Comparison of ENCODE assay signal across 20 cellular contexts in genomic region chr20:37504404-37505096, GRCh38. TPM values are rescaled to one million over a fixed set of nuclear protein-coding genes. Genes with fewer than 3 reads are reported as not detected.
DNase-seq lines count a peak whose midpoint lies in the region; ATAC-seq and TF ChIP-seq lines count a peak whose summit lies in the region.
"Had no signal": no experiment of that assay in that cellular context is flagged by ENCODE, and none has a peak within 500 bp of the region (broad histone marks: within the 10 kb centered on the region; RNA-seq: fewer than 3 reads in every experiment).

No MANE protein-coding gene starts in this region.

- peaks cover 8% of the 10 kb centered on the region; the same call in 1 of the 2 replicates for H4K20me1 ChIP-seq in GM23338 (replicated peaks; ENCODE audit: insufficient read depth)

- H3K27ac ChIP-seq in GM23338 (ENCODE audit: low read depth): peak overlapping the region; percentile 55; the same call in 1 of the 2 replicates
- peak overlapping the region; percentile 13 for H3K27ac ChIP-seq in RWPE2 (ENCODE audit: poor library complexity, severe bottlenecking)
- H3K27ac ChIP-seq in substantia nigra (ENCODE audit: low read depth, low read length, poor library complexity, severe bottlenecking): no peak overlapping the region
- H3K27ac ChIP-seq: coronary artery, hepatocyte had no signal

- H3K36me3 Mint-ChIP-seq in GM23338 (ENCODE audit: low read depth): no peaks in the 10 kb centered on the region
- H3K36me3 Mint-ChIP-seq in osteocyte (ENCODE audit: unreplicated experiment): peaks cover 2% of the 10 kb centered on the region
- H3K36me3 Mint-ChIP-seq in T-helper 2 cell treated with Interferon-gamma antibody and Interleukin-4, amounts not matched to agents 5 μg/mL and 100 μg/mL, for 36 hours (ENCODE audit: low read depth): no peaks in the 10 kb centered on the region

- H3F3A ChIP-seq in GM23338 (replicated peaks; ENCODE audit: low read depth): no peaks in the 10 kb centered on the region

- H3K27me3 ChIP-seq in GM23338 (ENCODE audit: insufficient read depth) (no peaks in the 10 kb centered on the region), RWPE2 (ENCODE audit: insufficient read depth, poor library complexity, severe bottlenecking) (no peaks in the 10 kb centered on the region)
- H3K27me3 ChIP-seq: hepatocyte had no signal

- H3K4me3 Mint-ChIP-seq in GM23338: no peak overlapping the region
- no peak overlapping the region for H3K4me3 Mint-ChIP-seq in osteocyte (ENCODE audit: unreplicated experiment)
- H3K4me3 Mint-ChIP-seq in T-helper 2 cell treated with Interferon-gamma antibody and Interleukin-4, amounts not matched to agents 5 μg/mL and 100 μg/mL, for 36 hours: no peak overlapping the region
- H3K4me3 Mint-ChIP-seq: activated CD4-positive, alpha-beta T cell treated with anti-CD3 and anti-CD28 coated beads, Interleukin-2, amount 10 ng/mL, durations not matched to agents 24 days and 14 days; IgD-negative memory B cell; nephron had no signal

- H2AFZ ChIP-seq in GM23338: no peak overlapping the region
- H2AFZ ChIP-seq: hepatocyte had no signal

- peak overlapping the region; percentile 69 for H3K4me2 ChIP-seq in GM23338
- H3K4me2 ChIP-seq: hepatocyte had no signal

- H3K27ac Mint-ChIP-seq in GM23338 (no peak overlapping the region), osteocyte (ENCODE audit: unreplicated experiment) (no peak overlapping the region)
- no peak overlapping the region for H3K27ac Mint-ChIP-seq in T-helper 2 cell treated with Interferon-gamma antibody and Interleukin-4, amounts not matched to agents 5 μg/mL and 100 μg/mL, for 36 hours
- H3K27ac Mint-ChIP-seq: activated CD4-positive, alpha-beta T cell treated with anti-CD3 and anti-CD28 coated beads, Interleukin-2, amount 10 ng/mL, durations not matched to agents 24 days and 14 days; IgD-negative memory B cell had no signal

- H3K36me3 ChIP-seq in GM23338 (ENCODE audit: insufficient read depth) (no peaks in the 10 kb centered on the region), RWPE2 (ENCODE audit: low read depth) (peaks cover 69% of the 10 kb centered on the region)

- DNase-seq in DMS53 treated with DMSO at 0.1 percent for 48 hours (lab: John Stamatoyannopoulos, UW; ENCODE audit: unreplicated experiment) (peak; percentile 23), GM23338 (ENCODE audit: low spot score) (peak; percentile 86), RWPE2 (ENCODE audit: low spot score) (peak; percentile 71), kidney tubule cell (ENCODE audit: low spot score) (peak; percentile 30), osteocyte (ENCODE audit: extremely low spot score, unreplicated experiment) (no peak), substantia nigra (lab: John Stamatoyannopoulos, UW) (no peak)
- DNase-seq in T-helper 2 cell treated with Interferon-gamma antibody and Interleukin-4, amounts not matched to agents 5 μg/mL and 100 μg/mL, for 36 hours (ENCODE audit: low spot score): no peak
- DNase-seq: activated CD4-positive, alpha-beta T cell treated with anti-CD3 and anti-CD28 coated beads, Interleukin-2, amount 10 ng/mL, durations not matched to agents 24 days and 14 days; activated CD8-positive, alpha-beta memory T cell treated with anti-CD3 and anti-CD28 coated beads, Interleukin-2, amount 50 U/mL, for 4 hours; activated gamma-delta T cell; GF-D8; NCI-H2029; NCI-H526 treated with DMSO at 0.1 percent for 48 hours had no signal

- no peaks in the 10 kb centered on the region for H3K9me3 Mint-ChIP-seq in GM23338
- H3K9me3 Mint-ChIP-seq in osteocyte (ENCODE audit: unreplicated experiment): no peaks in the 10 kb centered on the region
- H3K9me3 Mint-ChIP-seq in T-helper 2 cell treated with Interferon-gamma antibody and Interleukin-4, amounts not matched to agents 5 μg/mL and 100 μg/mL, for 36 hours: no peaks in the 10 kb centered on the region
- H3K9me3 Mint-ChIP-seq: activated CD4-positive, alpha-beta T cell treated with anti-CD3 and anti-CD28 coated beads, Interleukin-2, amount 10 ng/mL, durations not matched to agents 24 days and 14 days; IgD-negative memory B cell; nephron had no signal

- peaks cover 21% of the 10 kb centered on the region for H3K9me2 ChIP-seq in GM23338 (ENCODE audit: insufficient read depth)

- H3K4me1 Mint-ChIP-seq in GM23338 (no peaks in the 10 kb centered on the region; the same call in 2 of the 3 replicates), osteocyte (ENCODE audit: unreplicated experiment) (no peaks in the 10 kb centered on the region)
- H3K4me1 Mint-ChIP-seq in T-helper 2 cell treated with Interferon-gamma antibody and Interleukin-4, amounts not matched to agents 5 μg/mL and 100 μg/mL, for 36 hours (ENCODE audit: low read depth): no peaks in the 10 kb centered on the region
- H3K4me1 Mint-ChIP-seq: activated CD4-positive, alpha-beta T cell treated with anti-CD3 and anti-CD28 coated beads, Interleukin-2, amount 10 ng/mL, durations not matched to agents 24 days and 14 days had no signal

- TF ChIP-seq CTCF in GM23338 (conservative IDR thresholded peaks at IDR 0.05; ENCODE audit: low read depth in 2 of 2) (no peak), RWPE2 (IDR thresholded peaks at IDR 0.05; ENCODE audit: poor library complexity, severe bottlenecking) (no peak), osteocyte (IDR thresholded peaks at IDR 0.05) (no peak)

- H3K27me3 Mint-ChIP-seq in GM23338 (ENCODE audit: insufficient read depth, low read depth, poor library complexity) (no peaks in the 10 kb centered on the region), osteocyte (ENCODE audit: unreplicated experiment) (no peaks in the 10 kb centered on the region)
- H3K27me3 Mint-ChIP-seq in T-helper 2 cell treated with Interferon-gamma antibody and Interleukin-4, amounts not matched to agents 5 μg/mL and 100 μg/mL, for 36 hours (ENCODE audit: low read depth): no peaks in the 10 kb centered on the region
- H3K27me3 Mint-ChIP-seq: activated CD4-positive, alpha-beta T cell treated with anti-CD3 and anti-CD28 coated beads, Interleukin-2, amount 10 ng/mL, durations not matched to agents 24 days and 14 days; IgD-negative memory B cell had no signal

- H3K4me3 ChIP-seq in GM23338 (no peak overlapping the region), RWPE2 (ENCODE audit: severe bottlenecking) (no peak overlapping the region)
- H3K4me3 ChIP-seq: coronary artery, hepatocyte had no signal

- peaks cover 17% of the 10 kb centered on the region for H3K4me1 ChIP-seq in GM23338 (ENCODE audit: insufficient read depth)
- H3K4me1 ChIP-seq in RWPE2 (ENCODE audit: insufficient read depth, poor library complexity, severe bottlenecking): peaks cover 7% of the 10 kb centered on the region

- no peaks in the 10 kb centered on the region for H3K9me3 ChIP-seq in RWPE2 (ENCODE audit: severe bottlenecking)

- H3K79me2 ChIP-seq in GM23338 (replicated peaks; ENCODE audit: insufficient read depth): no peaks in the 10 kb centered on the region

- ATAC-seq in GM23338: peak; percentile 9; the same call in 2 of the 3 replicates
- ATAC-seq in RWPE2 (ENCODE audit: low read depth): peak; percentile 20
- no peak for ATAC-seq in HG02571 (IDR thresholded peaks at IDR 0.05; ENCODE audit: unreplicated experiment)
- ATAC-seq: Panc1 had no signal

TF ChIP-seq in GM23338, 12 proteins besides CTCF, POLR2A, EP300 and RAD21:
- no peak for TF ChIP-seq REST (IDR thresholded peaks at IDR 0.05; ENCODE audit: unreplicated experiment)

RNA-seq across cellular contexts. Expression of gene NNAT, which starts 16.5 kb away (rescaled TPM):
- total RNA-seq in GM23338 (2014; rRNA removed; shearing (Covaris generic)): 1.6 and 4.3 TPM in 2 replicates
- polyA plus RNA-seq in GM23338 (2016; fragmentation: Nextera tagmentation; extraction: Ambion mirVana): 2.8 and 4.9 TPM in 2 replicates
- 14.7 and 14.9 TPM in 2 replicates for total RNA-seq in osteocyte
- total RNA-seq: hepatocyte, pulmonary artery endothelial cell had no signal
- polyA plus RNA-seq: IgD-negative memory B cell had no signal

RNA-seq across cellular contexts. Expression of gene BLCAP, which starts 23.1 kb away (rescaled TPM):
- 63.5 and 64.8 TPM in 2 replicates for total RNA-seq in GM23338 (2014; rRNA removed; shearing (Covaris generic))
- polyA plus RNA-seq in GM23338 (2016; fragmentation: Nextera tagmentation; extraction: Ambion mirVana): 58.9 and 62.2 TPM in 2 replicates
- 71.9 and 74.5 TPM in 2 replicates for total RNA-seq in osteocyte

Comparison
In these comparisons a context has a peak if more than half of its experiments do, and no peak if none do; other contexts are left out.
1. DNase-seq: peak in DMS53 treated with DMSO at 0.1 percent for 48 hours (single experiment), GM23338 (single experiment), RWPE2 (single experiment) and kidney tubule cell (single experiment); none in osteocyte (single experiment), T-helper 2 cell treated with Interferon-gamma antibody and Interleukin-4, amounts not matched to agents 5 μg/mL and 100 μg/mL, for 36 hours (single experiment) and substantia nigra (0 of 49).